ENCODE assay signal across 23 cellular contexts in genomic region chr19:46189971-46190335, GRCh38. TPM values are rescaled to one million over a fixed set of nuclear protein-coding genes. Genes with fewer than 3 reads are reported as not detected.
"Had no signal": no experiment of that assay in that cellular context is flagged by ENCODE, and none has a peak within 500 bp of the region (broad histone marks: within the 10 kb centered on the region; RNA-seq: fewer than 3 reads in every experiment).

No MANE protein-coding gene starts in this region.

- ATAC-seq: gastroesophageal sphincter; naive thymus-derived CD4-positive, alpha-beta T cell had no signal

- H3K27ac ChIP-seq: dorsolateral prefrontal cortex, gastroesophageal sphincter, heart left ventricle, ovary, psoas muscle, skin epidermis, spleen, thoracic aorta, tibial nerve, upper lobe of right lung, uterus had no signal

- H3K27me3 ChIP-seq: ovary, uterus had no signal

- H3K4me3 ChIP-seq: gastroesophageal sphincter, heart left ventricle, ovary, psoas muscle, skin epidermis, spleen, thoracic aorta, tibial nerve, upper lobe of right lung, uterus had no signal

- H3K9me3 Mint-ChIP-seq: immature natural killer cell; naive thymus-derived CD4-positive, alpha-beta T cell; nephron progenitor cell; stimulated activated memory B cell treated with anti-CD40 and anti-IgM and Interleukin-4, amounts not matched to agents 10 μg/mL and 1 μg/mL and 100 μg/mL, for 72 hours; stimulated activated naive CD8-positive, alpha-beta T cell treated with anti-CD3 and anti-CD28 coated beads, Interleukin-15, Interleukin-2, amounts not matched to agents 100 ng/mL and 50 ng/mL, for 24 hours had no signal

- H3K4me3 Mint-ChIP-seq: immature natural killer cell; naive thymus-derived CD4-positive, alpha-beta T cell; nephron progenitor cell; stimulated activated memory B cell treated with anti-CD40 and anti-IgM and Interleukin-4, amounts not matched to agents 10 μg/mL and 1 μg/mL and 100 μg/mL, for 72 hours; stimulated activated naive CD8-positive, alpha-beta T cell treated with anti-CD3 and anti-CD28 coated beads, Interleukin-15, Interleukin-2, amounts not matched to agents 100 ng/mL and 50 ng/mL, for 24 hours had no signal

- H3K36me3 Mint-ChIP-seq: immature natural killer cell; naive thymus-derived CD4-positive, alpha-beta T cell; stimulated activated memory B cell treated with anti-CD40 and anti-IgM and Interleukin-4, amounts not matched to agents 10 μg/mL and 1 μg/mL and 100 μg/mL, for 72 hours had no signal

- H3K4me1 Mint-ChIP-seq: immature natural killer cell, nephron progenitor cell had no signal

- H3K9me3 ChIP-seq: gastroesophageal sphincter, heart left ventricle, ovary, psoas muscle, spleen, thoracic aorta, tibial nerve, upper lobe of right lung, uterus had no signal

- DNase-seq: effector CD4-positive, alpha-beta T cell; spleen; upper lobe of right lung had no signal

- H3K36me3 ChIP-seq: gastroesophageal sphincter, heart left ventricle, ovary, spleen, thoracic aorta, tibial nerve, upper lobe of right lung, uterus had no signal

- H3K4me1 ChIP-seq: gastroesophageal sphincter, psoas muscle, upper lobe of right lung, uterus had no signal

- H3K27ac Mint-ChIP-seq: immature natural killer cell; naive thymus-derived CD4-positive, alpha-beta T cell; nephron progenitor cell; stimulated activated memory B cell treated with anti-CD40 and anti-IgM and Interleukin-4, amounts not matched to agents 10 μg/mL and 1 μg/mL and 100 μg/mL, for 72 hours; stimulated activated naive CD8-positive, alpha-beta T cell treated with anti-CD3 and anti-CD28 coated beads, Interleukin-15, Interleukin-2, amounts not matched to agents 100 ng/mL and 50 ng/mL, for 24 hours had no signal

RNA-seq across cellular contexts. Expression of gene IGFL1, which starts 39.6 kb away (rescaled TPM):
- total RNA-seq: cerebellum; heart left ventricle; lung microvascular endothelial cell; mucosa of gallbladder; naive thymus-derived CD4-positive, alpha-beta T cell; occipital lobe; ovary; psoas muscle; renal cortical epithelial cell; right cardiac atrium; spleen; thoracic aorta; tibial nerve; upper lobe of right lung; uterus had no signal
- polyA plus RNA-seq: heart left ventricle; immature natural killer cell; naive thymus-derived CD4-positive, alpha-beta T cell; ovary; psoas muscle; right cardiac atrium; spleen had no signal

RNA-seq across cellular contexts. Expression of gene IGFL2, which starts 41.9 kb away (rescaled TPM):
- total RNA-seq: gastroesophageal sphincter, lung microvascular endothelial cell, mucosa of gallbladder, psoas muscle, renal cortical epithelial cell, spleen, upper lobe of right lung had no signal
- polyA plus RNA-seq: heart left ventricle; immature natural killer cell; naive thymus-derived CD4-positive, alpha-beta T cell; ovary; psoas muscle; spleen had no signal
